In the genomic region with DNA sequence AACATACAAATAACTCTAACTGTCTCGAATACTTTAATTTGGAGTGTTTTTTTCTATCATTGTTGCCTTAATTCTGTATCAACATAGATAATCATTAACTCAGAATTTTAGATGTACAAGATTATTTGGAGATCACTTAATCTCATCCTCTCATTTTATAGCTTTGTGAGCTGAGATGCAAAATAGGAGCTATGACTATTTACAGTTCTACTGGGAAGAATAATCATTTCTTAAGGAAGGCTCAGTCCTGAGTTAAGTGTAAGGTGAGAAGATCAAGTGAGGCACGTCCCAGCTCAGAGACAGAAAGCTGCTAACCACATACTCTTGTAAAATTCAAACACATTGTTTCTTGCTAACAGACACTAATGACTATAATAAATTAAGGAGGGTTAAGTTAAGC, we compare ENCODE assay signal across 20 cellular contexts.
DNase-seq lines count a peak whose midpoint lies in the region; TF ChIP-seq lines count a peak whose summit lies in the region.
"Had no signal": no experiment of that assay in that cellular context is flagged by ENCODE, and none has a peak within 500 bp of the region (broad histone marks: within the 10 kb centered on the region; RNA-seq: fewer than 3 reads in every experiment).

No MANE protein-coding gene starts in this region.

- no peaks in the 10 kb centered on the region for H4K20me1 ChIP-seq in Loucy (ENCODE audit: insufficient read depth, low read length, poor library complexity, severe bottlenecking)

- H3K4me1 ChIP-seq in Loucy (ENCODE audit: insufficient read depth, low read length, poor library complexity, severe bottlenecking) (peaks cover 21% of the 10 kb centered on the region), parathyroid adenoma (peaks cover 38% of the 10 kb centered on the region), colonic mucosa (no peaks in the 10 kb centered on the region)
- H3K4me1 ChIP-seq: A549 had no signal

- no peaks in the 10 kb centered on the region for H3K9me2 ChIP-seq in Loucy (replicated peaks; ENCODE audit: low read depth, low read length)

- no peaks in the 10 kb centered on the region for H3F3A ChIP-seq in Loucy (ENCODE audit: low read depth)

- H3K9me3 ChIP-seq in Loucy (ENCODE audit: insufficient read depth, low read depth, low read length), result no peaks in the 10 kb centered on the region
- H3K9me3 ChIP-seq in parathyroid adenoma (ENCODE audit: control insufficient read depth, low read length), result no peaks in the 10 kb centered on the region
- no peaks in the 10 kb centered on the region for H3K9me3 ChIP-seq in colonic mucosa
- H3K9me3 ChIP-seq: A549 had no signal

- H3K36me3 ChIP-seq in Loucy (ENCODE audit: insufficient read depth, low read length) (no peaks in the 10 kb centered on the region), parathyroid adenoma (ENCODE audit: control insufficient read depth, insufficient read depth, low read length) (no peaks in the 10 kb centered on the region), colonic mucosa (no peaks in the 10 kb centered on the region)

- no peak for TF ChIP-seq CTCF in 22Rv1 (IDR thresholded peaks at IDR 0.05)
- TF ChIP-seq CTCF in Loucy (conservative IDR thresholded peaks at IDR 0.05; ENCODE audit: low read length), result no peak
- TF ChIP-seq CTCF in parathyroid adenoma (IDR thresholded peaks at IDR 0.05), result no peak
- no peak for TF ChIP-seq CTCF in colonic mucosa (IDR thresholded peaks at IDR 0.05)

- H3K79me2 ChIP-seq in Loucy (ENCODE audit: insufficient read depth, low read length) (no peaks in the 10 kb centered on the region), parathyroid adenoma (peaks cover 13% of the 10 kb centered on the region)

- H3K27me3 ChIP-seq in Loucy (ENCODE audit: insufficient read depth, low read length, poor library complexity, severe bottlenecking) (no peaks in the 10 kb centered on the region), parathyroid adenoma (ENCODE audit: control insufficient read depth, insufficient read depth, low read length) (no peaks in the 10 kb centered on the region), colonic mucosa (no peaks in the 10 kb centered on the region)

- H3K4me3 ChIP-seq in Loucy (ENCODE audit: low read length, poor library complexity, severe bottlenecking) (peak overlapping the region; percentile 12), parathyroid adenoma (ENCODE audit: low read depth, low read length) (no peak overlapping the region), colonic mucosa (no peak overlapping the region)
- H3K4me3 ChIP-seq: A549, GM23248 had no signal

- H2AFZ ChIP-seq in Loucy (ENCODE audit: low read length), result no peak overlapping the region
- H2AFZ ChIP-seq in parathyroid adenoma, result peak overlapping the region; percentile 26
- H2AFZ ChIP-seq: GM23248 had no signal

- intact Hi-C loops in colonic mucosa (cut with DNase I), result no loop called here

- H3K9ac ChIP-seq in Loucy (ENCODE audit: low read depth, low read length, poor library complexity, severe bottlenecking) (peak overlapping the region; percentile 9), parathyroid adenoma (no peak overlapping the region), colonic mucosa (ENCODE audit: low read depth in 2 of 2, low read length in 2 of 2) (no peak overlapping the region)
- H3K9ac ChIP-seq: GM23248 had no signal

- peak overlapping the region; percentile 46 for H3K4me2 ChIP-seq in Loucy (ENCODE audit: low read depth, low read length, poor library complexity, severe bottlenecking)
- no peak overlapping the region for H3K4me2 ChIP-seq in parathyroid adenoma (ENCODE audit: low read length)
- H3K4me2 ChIP-seq: A549 had no signal

- DNase-seq in DMS 273 (lab: John Stamatoyannopoulos, UW; ENCODE audit: unreplicated experiment) (peak; percentile 18), DMS 273 treated with DMSO at 0.1 percent for 48 hours (lab: John Stamatoyannopoulos, UW) (no peak), AML-193 (lab: John Stamatoyannopoulos, UW) (no peak), colonic mucosa (no peak)
- DNase-seq: 8988T; ACHN; C1 segment of cervical spinal cord; Calu3; CD4-positive, alpha-beta memory T cell; COR-L47; DMS53; DMS79 treated with DMSO at 0.1 percent for 48 hours; GF-D8; GM23248; H7; HCEC 1CT had no signal

- H3K27ac ChIP-seq in 22Rv1, result peak overlapping the region; percentile 29; the same call in 1 of the 2 replicates
- H3K27ac ChIP-seq in parathyroid adenoma, result peak overlapping the region; percentile 43
- no peak overlapping the region for H3K27ac ChIP-seq in colonic mucosa
- H3K27ac ChIP-seq: A549, GM23248 had no signal
